Comparison of ENCODE assay signal across 25 cellular contexts in genomic region chr5:1279443-1280151, GRCh38. TPM values are rescaled to one million over a fixed set of nuclear protein-coding genes. Genes with fewer than 3 reads are reported as not detected.
"Had no signal": no experiment of that assay in that cellular context is flagged by ENCODE, and none has a peak within 500 bp of the region (broad histone marks: within the 10 kb centered on the region; RNA-seq: fewer than 3 reads in every experiment).

No MANE protein-coding gene starts in this region.

- H3K27ac Mint-ChIP-seq: activated B cell treated with CpG ODN at 0.5 μM for 24 hours; activated CD8-positive, alpha-beta T cell treated with anti-CD3 and anti-CD28 coated beads for 36 hours; activated naive CD8-positive, alpha-beta T cell; activated T-cell treated with anti-CD3 and anti-CD28 coated beads, Interleukin-2, amount 50 U/mL, for 72 hours; endodermal cell; stimulated activated effector memory CD8-positive, alpha-beta T cell treated with anti-CD3 and anti-CD28 coated beads, Interleukin-12 subunit alpha, Interleukin-12 subunit beta, amount 100 ng/mL, for 72 hours had no signal

- H2AFZ ChIP-seq: hepatocyte had no signal

- H3K9me3 Mint-ChIP-seq: activated B cell treated with CpG ODN at 0.5 μM for 24 hours; activated CD8-positive, alpha-beta T cell treated with anti-CD3 and anti-CD28 coated beads for 36 hours; activated T-cell treated with anti-CD3 and anti-CD28 coated beads, Interleukin-2, amount 50 U/mL, for 72 hours; endodermal cell; neural crest cell; stimulated activated effector memory CD8-positive, alpha-beta T cell treated with anti-CD3 and anti-CD28 coated beads, Interleukin-12 subunit alpha, Interleukin-12 subunit beta, amount 100 ng/mL, for 72 hours had no signal

- H3K4me3 ChIP-seq: cardiac muscle cell, hepatocyte, psoas muscle, right lobe of liver, SK-N-MC, smooth muscle cell had no signal

- H3K9me3 ChIP-seq: psoas muscle, right lobe of liver had no signal

- DNase-seq: activated B cell treated with CpG ODN at 0.5 μM for 24 hours; activated CD4-positive, alpha-beta T cell treated with anti-CD3 and anti-CD28 coated beads for 48 hours; activated CD8-positive, alpha-beta T cell treated with anti-CD3 and anti-CD28 coated beads for 36 hours; activated gamma-delta T cell; activated T-cell treated with anti-CD3 and anti-CD28 coated beads, Interleukin-2, amount 50 U/mL, for 72 hours; amniotic stem cell; endodermal cell; foreskin fibroblast; psoas muscle; stimulated activated CD4-positive, alpha-beta T cell treated with anti-CD3 and anti-CD28 coated beads, Interleukin-4, amount 100 ng/mL, for 24 hours had no signal

- H3K4me1 ChIP-seq: psoas muscle, right lobe of liver had no signal

- H3K27me3 Mint-ChIP-seq: activated B cell treated with CpG ODN at 0.5 μM for 24 hours; activated naive CD8-positive, alpha-beta T cell had no signal

- H3K36me3 ChIP-seq: cardiac muscle cell, right lobe of liver had no signal

- H3K4me3 Mint-ChIP-seq: activated B cell treated with CpG ODN at 0.5 μM for 24 hours; activated CD8-positive, alpha-beta T cell treated with anti-CD3 and anti-CD28 coated beads for 36 hours; activated naive CD8-positive, alpha-beta T cell; activated T-cell treated with anti-CD3 and anti-CD28 coated beads, Interleukin-2, amount 50 U/mL, for 72 hours; endodermal cell; neural crest cell; stimulated activated effector memory CD8-positive, alpha-beta T cell treated with anti-CD3 and anti-CD28 coated beads, Interleukin-12 subunit alpha, Interleukin-12 subunit beta, amount 100 ng/mL, for 72 hours had no signal

- FAIRE-seq: colon, islet of Langerhans had no signal

- H3K27ac ChIP-seq: cardiac muscle cell, epithelial cell of prostate, hepatocyte, psoas muscle, right lobe of liver, SK-N-MC had no signal

- ATAC-seq: activated CD8-positive, alpha-beta T cell treated with anti-CD3 and anti-CD28 coated beads for 36 hours; activated T-cell treated with anti-CD3 and anti-CD28 coated beads, Interleukin-2, amount 50 U/mL, for 72 hours; psoas muscle; stimulated activated effector memory CD8-positive, alpha-beta T cell treated with anti-CD3 and anti-CD28 coated beads, Interleukin-12 subunit alpha, Interleukin-12 subunit beta, amount 100 ng/mL, for 72 hours had no signal

- H3K4me1 Mint-ChIP-seq: activated B cell treated with CpG ODN at 0.5 μM for 24 hours, endodermal cell, neural crest cell had no signal

- H3K4me2 ChIP-seq: hepatocyte, smooth muscle cell had no signal

- H3K27me3 ChIP-seq: cardiac muscle cell, hepatocyte, right lobe of liver had no signal

RNA-seq across cellular contexts. Expression of gene TERT, which starts 15.3 kb away (rescaled TPM):
- total RNA-seq: glomerular endothelial cell, hepatocyte, osteocyte, psoas muscle, right lobe of liver, smooth muscle cell, urinary bladder had no signal
- polyA plus RNA-seq: cardiac muscle cell, psoas muscle, smooth muscle cell, urinary bladder had no signal

RNA-seq across cellular contexts. Expression of gene SLC6A18, which starts 54.4 kb away (rescaled TPM):
- total RNA-seq: activated B cell treated with CpG ODN at 0.5 μM for 24 hours; activated CD8-positive, alpha-beta T cell treated with anti-CD3 and anti-CD28 coated beads for 36 hours; activated T-cell treated with anti-CD3 and anti-CD28 coated beads, Interleukin-2, amount 50 U/mL, for 72 hours; cardiac muscle cell; endodermal cell; glomerular endothelial cell; hepatocyte; neural crest cell; osteocyte; psoas muscle; right lobe of liver; smooth muscle cell; T-helper 2 cell treated with Interferon-gamma antibody and Interleukin-4, amounts not matched to agents 100 ng/mL and 5 ng/mL, for 36 hours; urinary bladder had no signal
- polyA plus RNA-seq: cardiac muscle cell, psoas muscle, smooth muscle cell, urinary bladder had no signal
